ENCODE assay signal across 8 cellular contexts in the genomic region with DNA sequence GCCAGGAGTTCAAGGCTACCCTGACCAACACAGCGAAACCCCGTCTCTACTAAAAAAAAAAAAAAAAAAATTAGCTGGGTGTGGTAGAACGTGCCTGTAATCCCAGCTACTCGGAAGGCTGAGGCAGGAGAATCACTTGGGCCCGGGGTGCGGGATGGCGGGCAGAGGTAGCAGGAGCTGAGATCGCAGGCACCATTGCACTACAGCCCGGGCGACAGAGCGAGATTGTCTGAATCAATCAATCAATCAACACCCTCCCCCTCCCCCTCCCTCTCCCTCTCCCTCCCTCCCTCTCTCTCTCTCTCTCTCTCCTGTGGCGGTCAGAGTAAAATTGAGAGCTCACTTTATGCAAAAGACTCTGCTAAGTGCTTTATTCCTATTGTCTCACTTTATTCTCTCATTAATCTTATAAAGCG. TPM values are rescaled to one million over a fixed set of nuclear protein-coding genes. Genes with fewer than 3 reads are reported as not detected.
DNase-seq lines count a peak whose midpoint lies in the region; ATAC-seq and TF ChIP-seq lines count a peak whose summit lies in the region.

No MANE protein-coding gene starts in this region.

- no peaks in the 10 kb centered on the region for H3K9me3 ChIP-seq in RWPE2 (ENCODE audit: severe bottlenecking)
- no peaks in the 10 kb centered on the region for H3K9me3 ChIP-seq in esophagus muscularis mucosa

- H3K4me3 ChIP-seq in GM12865 (ENCODE audit: low read depth, low read length): peak overlapping the region; percentile 64
- H3K4me3 ChIP-seq in RWPE2 (ENCODE audit: severe bottlenecking): peak overlapping the region; percentile 60
- H3K4me3 ChIP-seq in esophagus muscularis mucosa: peak overlapping the region; percentile 88 to 99 (median 96)
- peak overlapping the region; percentile 80 for H3K4me3 ChIP-seq in rectal smooth muscle tissue (ENCODE audit: low read length)

- H3K4me1 ChIP-seq in RWPE2 (ENCODE audit: insufficient read depth, poor library complexity, severe bottlenecking) (no peaks in the 10 kb centered on the region), esophagus muscularis mucosa (peaks cover 3 to 21% (median 18%) of the 10 kb centered on the region in 4 donors), rectal smooth muscle tissue (ENCODE audit: control insufficient read depth, insufficient read depth, low read length) (no peaks in the 10 kb centered on the region)

- no peak for TF ChIP-seq EP300 in esophagus muscularis mucosa (IDR thresholded peaks at IDR 0.05)

- H3K27me3 ChIP-seq in RWPE2 (ENCODE audit: insufficient read depth, poor library complexity, severe bottlenecking) (no peaks in the 10 kb centered on the region), esophagus muscularis mucosa (no peaks in the 10 kb centered on the region), rectal smooth muscle tissue (ENCODE audit: control insufficient read depth, insufficient read depth, low read length) (no peaks in the 10 kb centered on the region)

- ATAC-seq in RWPE2 (ENCODE audit: low read depth): no peak
- no peak for ATAC-seq in GM21360 (IDR thresholded peaks at IDR 0.05; ENCODE audit: unreplicated experiment)

- H3K36me3 ChIP-seq in RWPE2 (ENCODE audit: low read depth) (no peaks in the 10 kb centered on the region), esophagus muscularis mucosa (no peaks in the 10 kb centered on the region), rectal smooth muscle tissue (ENCODE audit: control insufficient read depth, insufficient read depth, low read length) (no peaks in the 10 kb centered on the region)

- peak; percentile 30 for DNase-seq in GM12865 (ENCODE audit: low read depth)
- DNase-seq in RWPE2 (ENCODE audit: low spot score): no peak
- no peak for DNase-seq in esophagus muscularis mucosa (ENCODE audit: extremely low spot score)
- DNase-seq in activated gamma-delta T cell treated with Interleukin-2 at 50 U/mL for 16 hours: no peak
- DNase-seq in ecto neural progenitor cell (ENCODE audit: low spot score): no peak
- DNase-seq in DMS 273 treated with DMSO at 0.1 percent for 48 hours (lab: John Stamatoyannopoulos, UW): no peak

- no peak for TF ChIP-seq POLR2A in esophagus muscularis mucosa (IDR thresholded peaks at IDR 0.05; ENCODE audit: low read depth)

- intact Hi-C loops in esophagus muscularis mucosa (cut with DNase I): no loop called here

- WGBS in esophagus muscularis mucosa: 32% methylated on average over 13 of the region's 13 CpGs

- H3K9ac ChIP-seq in rectal smooth muscle tissue (ENCODE audit: low read length): no peak overlapping the region

- no peak overlapping the region for H3K27ac ChIP-seq in RWPE2 (ENCODE audit: poor library complexity, severe bottlenecking)
- H3K27ac ChIP-seq in esophagus muscularis mucosa (replicated peaks in 1 of 4): no peak overlapping the region
- no peak overlapping the region for H3K27ac ChIP-seq in rectal smooth muscle tissue (ENCODE audit: low read depth, low read length)

- no peak for TF ChIP-seq CTCF in GM12865 (IDR thresholded peaks at IDR 0.05; ENCODE audit: insufficient read depth, low read depth, low read length, missing control alignments)
- no peak for TF ChIP-seq CTCF in RWPE2 (IDR thresholded peaks at IDR 0.05; ENCODE audit: poor library complexity, severe bottlenecking)
- no peak for TF ChIP-seq CTCF in esophagus muscularis mucosa (IDR thresholded peaks at IDR 0.05)

RNA-seq across cellular contexts. Expression of a gene that starts 1.2 kb away (rescaled TPM):
- total RNA-seq in esophagus muscularis mucosa: 10 to 100 TPM in 3 of 4 donors, 1 to 10 TPM in 1; 7.1 to 14.6 (median 11.4) TPM

RNA-seq across cellular contexts. Expression of a gene that starts 1.3 kb away (rescaled TPM):
- under 1 TPM in 2 of 4 donors, not detected in 2; 0.66 to 0.78 TPM for total RNA-seq in esophagus muscularis mucosa

RNA-seq across cellular contexts. Expression of a gene that starts 27.1 kb away (rescaled TPM):
- total RNA-seq in esophagus muscularis mucosa: 10 to 100 TPM; 72.4 to 86.6 (median 82.6) TPM

RNA-seq across cellular contexts. Expression of a gene that starts 43.1 kb away (rescaled TPM):
- 10 to 100 TPM; 15.6 to 39.6 (median 21.8) TPM for total RNA-seq in esophagus muscularis mucosa

RNA-seq across cellular contexts. Expression of a gene that starts 47.2 kb away (rescaled TPM):
- total RNA-seq in esophagus muscularis mucosa: under 1 TPM in 3 of 4 donors, not detected in 1; 0.42 to 0.83 (median 0.80) TPM
